ENCODE assay signal across 23 cellular contexts in the genomic region with DNA sequence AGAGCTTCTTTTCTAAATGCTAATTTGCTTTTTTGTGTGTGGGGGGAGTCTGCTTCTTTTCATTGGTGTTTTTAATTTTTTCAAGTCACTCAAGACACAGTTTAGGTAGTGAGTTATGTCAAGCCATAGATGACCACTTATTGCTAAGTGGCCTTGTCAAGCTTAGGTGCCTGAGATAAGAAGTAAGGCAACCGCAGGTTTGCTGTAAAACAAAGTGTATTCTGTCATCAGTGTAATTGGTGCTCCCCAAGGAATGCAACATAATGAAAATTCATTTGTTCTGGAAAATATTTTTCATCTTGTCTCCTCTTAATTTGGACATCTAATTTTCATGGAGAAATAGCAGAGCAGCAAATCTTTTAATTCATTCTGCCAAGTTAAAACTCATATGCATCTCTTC.
"Had no signal": no experiment of that assay in that cellular context is flagged by ENCODE, and none has a peak within 500 bp of the region (broad histone marks: within the 10 kb centered on the region; RNA-seq: fewer than 3 reads in every experiment).

No MANE protein-coding gene starts in this region.

- H3K27me3 Mint-ChIP-seq: activated CD8-positive, alpha-beta T cell treated with anti-CD3 and anti-CD28 coated beads for 36 hours; activated naive CD4-positive, alpha-beta T cell treated with anti-CD3 and anti-CD28 coated beads, Interleukin-2, amount 10 ng/mL, durations not matched to agents 7 days and 5 days; activated naive CD8-positive, alpha-beta T cell treated with anti-CD3 and anti-CD28 coated beads for 36 hours had no signal

- H3K4me2 ChIP-seq: KMS-11 had no signal

- FAIRE-seq: bronchial epithelial cell had no signal

- H3K27ac Mint-ChIP-seq: activated CD8-positive, alpha-beta T cell treated with anti-CD3 and anti-CD28 coated beads for 36 hours; activated naive CD4-positive, alpha-beta T cell treated with anti-CD3 and anti-CD28 coated beads, Interleukin-2, amount 10 ng/mL, durations not matched to agents 7 days and 5 days; activated naive CD8-positive, alpha-beta T cell treated with anti-CD3 and anti-CD28 coated beads for 36 hours; activated T-cell treated with anti-CD3 and anti-CD28 coated beads, Interleukin-2, amount 50 U/mL, for 72 hours; activated T-helper 2 cell treated with anti-CD3 and anti-CD28 coated beads, Interferon-gamma antibody, Interleukin-2, Interleukin-4, amounts not matched to agents 10 μg/mL and 5 μg/mL and 100 μg/mL, durations not matched to agents 14 hours and 24 hours and 36 hours had no signal

- H3K27ac ChIP-seq: KMS-11 had no signal

- DNase-seq: activated CD4-positive, alpha-beta T cell treated with anti-CD3 and anti-CD28 coated beads for 4 hours; activated CD8-positive, alpha-beta memory T cell treated with anti-CD3 and anti-CD28 coated beads, Interleukin-2, amount 50 U/mL, for 4 hours; activated CD8-positive, alpha-beta T cell treated with anti-CD3 and anti-CD28 coated beads for 36 hours; activated gamma-delta T cell treated with Interleukin-2 at 50 U/mL for 16 hours; activated naive CD4-positive, alpha-beta T cell treated with anti-CD3 and anti-CD28 coated beads, Interleukin-2, amount 10 ng/mL, durations not matched to agents 7 days and 5 days; activated naive CD8-positive, alpha-beta T cell treated with anti-CD3 and anti-CD28 coated beads for 36 hours; activated T-cell treated with anti-CD3 and anti-CD28 coated beads, Interleukin-2, amount 50 U/mL, for 72 hours; anterior cingulate cortex; central memory CD4-positive, alpha-beta T cell; NCI-H1092; NCI-H146; NCI-H187 treated with DMSO at 0.1 percent for 48 hours; NCI-H2081 treated with DMSO at 0.1 percent for 48 hours; NCI-H2171 treated with DMSO at 0.1 percent for 48 hours; NCI-H226; NCI-H510A; PC-3; SHP77 treated with DMSO at 0.1 percent for 48 hours; T-helper 1 cell had no signal

- H3K9me3 Mint-ChIP-seq: activated T-cell treated with anti-CD3 and anti-CD28 coated beads, Interleukin-2, amount 50 U/mL, for 72 hours; activated T-helper 2 cell treated with anti-CD3 and anti-CD28 coated beads, Interferon-gamma antibody, Interleukin-2, Interleukin-4, amounts not matched to agents 10 μg/mL and 5 μg/mL and 100 μg/mL, durations not matched to agents 14 hours and 24 hours and 36 hours had no signal

- H3K9ac ChIP-seq: KMS-11 had no signal

- H3K4me1 Mint-ChIP-seq: activated naive CD4-positive, alpha-beta T cell treated with anti-CD3 and anti-CD28 coated beads, Interleukin-2, amount 10 ng/mL, durations not matched to agents 7 days and 5 days; activated naive CD8-positive, alpha-beta T cell treated with anti-CD3 and anti-CD28 coated beads for 36 hours had no signal

- H3K4me3 Mint-ChIP-seq: activated CD8-positive, alpha-beta T cell treated with anti-CD3 and anti-CD28 coated beads for 36 hours; activated naive CD4-positive, alpha-beta T cell treated with anti-CD3 and anti-CD28 coated beads, Interleukin-2, amount 10 ng/mL, durations not matched to agents 7 days and 5 days; activated naive CD8-positive, alpha-beta T cell treated with anti-CD3 and anti-CD28 coated beads for 36 hours; activated T-cell treated with anti-CD3 and anti-CD28 coated beads, Interleukin-2, amount 50 U/mL, for 72 hours had no signal

- ATAC-seq: activated CD4-positive, CD25-positive, alpha-beta regulatory T cell treated with anti-CD3 and anti-CD28 coated beads, Interleukin-2, amount 50 U/mL, for 24 hours; activated CD8-positive, alpha-beta T cell treated with anti-CD3 and anti-CD28 coated beads for 36 hours; activated T-cell treated with anti-CD3 and anti-CD28 coated beads, Interleukin-2, amount 50 U/mL, for 72 hours; PC-3 had no signal
